8 cellular contexts compared by ENCODE assay signal in genomic region chr2:9143264-9143815, GRCh38.
DNase-seq lines count a peak whose midpoint lies in the region; ATAC-seq and TF ChIP-seq lines count a peak whose summit lies in the region.

No MANE protein-coding gene starts in this region.

- H3K36me3 ChIP-seq in Loucy (ENCODE audit: insufficient read depth, low read length): no peaks in the 10 kb centered on the region
- no peaks in the 10 kb centered on the region for H3K36me3 ChIP-seq in duodenal mucosa (ENCODE audit: control insufficient read depth in 1 of 2, insufficient read depth in 2 of 2, low read length in 2 of 2)
- no peaks in the 10 kb centered on the region for H3K36me3 ChIP-seq in neural progenitor cell

- H3K27me3 Mint-ChIP-seq in neural progenitor cell (ENCODE audit: insufficient read depth, low read depth): peaks cover 12% of the 10 kb centered on the region

- H3K27ac ChIP-seq in AG04450 (ENCODE audit: low read depth, low read length) (peak overlapping the region; percentile 81), duodenal mucosa (ENCODE audit: low read depth, low read length) (no peak overlapping the region), neural progenitor cell (no peak overlapping the region)

- H4K20me1 ChIP-seq in Loucy (ENCODE audit: insufficient read depth, low read length, poor library complexity, severe bottlenecking) (no peaks in the 10 kb centered on the region), neural progenitor cell (ENCODE audit: low read depth) (no peaks in the 10 kb centered on the region)

- H3K4me3 ChIP-seq in AG04450 (ENCODE audit: low read depth, low read length): peak overlapping the region; percentile 37; the same call in 1 of the 2 replicates
- peak overlapping the region; percentile 44 for H3K4me3 ChIP-seq in Loucy (ENCODE audit: low read length, poor library complexity, severe bottlenecking)
- H3K4me3 ChIP-seq in duodenal mucosa (ENCODE audit: low read depth in 1 of 2, low read length in 2 of 2): peak overlapping the region; percentile 17 to 48
- H3K4me3 ChIP-seq in neural progenitor cell: peak overlapping the region; percentile 41

- H3F3A ChIP-seq in Loucy (ENCODE audit: low read depth) (no peaks in the 10 kb centered on the region), neural progenitor cell (ENCODE audit: low read depth) (peaks cover 9% of the 10 kb centered on the region)

- TF ChIP-seq CTCF in AG04450 (IDR thresholded peaks at IDR 0.05; ENCODE audit: low read depth, low read length) (no peak), Loucy (conservative IDR thresholded peaks at IDR 0.05; ENCODE audit: low read length) (no peak), neural progenitor cell (IDR thresholded peaks at IDR 0.05) (no peak)

- H3K4me1 Mint-ChIP-seq in neural progenitor cell: peaks cover 24% of the 10 kb centered on the region

- CTCF ChIA-PET in AG04450 (lab: Charles Lee): interaction anchor here (0.6 to 4.7 kb wide), 23 partner anchors 8 to 657 kb away, joined by 3 to 64 read pairs (median 4); partner anchors contain the start of genes ASAP2, CPSF3 and ITGB1BP1

- no peak for ATAC-seq in HG02981 (IDR thresholded peaks at IDR 0.05; ENCODE audit: unreplicated experiment)

- no peak overlapping the region for H3K4me3 Mint-ChIP-seq in neural progenitor cell

- H2AFZ ChIP-seq in Loucy (ENCODE audit: low read length) (peak overlapping the region; percentile 77), neural progenitor cell (replicated peaks) (peak overlapping the region; percentile 93)

- no peaks in the 10 kb centered on the region for H3K27me3 ChIP-seq in AG04450 (ENCODE audit: control insufficient read depth, insufficient read depth, low read length)
- H3K27me3 ChIP-seq in Loucy (ENCODE audit: insufficient read depth, low read length, poor library complexity, severe bottlenecking): no peaks in the 10 kb centered on the region
- H3K27me3 ChIP-seq in duodenal mucosa (ENCODE audit: control insufficient read depth in 1 of 2, insufficient read depth in 2 of 2, low read length in 2 of 2): no peaks in the 10 kb centered on the region
- H3K27me3 ChIP-seq in neural progenitor cell: peaks cover 49% of the 10 kb centered on the region

- no peaks in the 10 kb centered on the region for H3K9me3 Mint-ChIP-seq in neural progenitor cell

- H3K36me3 Mint-ChIP-seq in neural progenitor cell: no peaks in the 10 kb centered on the region

- no peak overlapping the region for H3K27ac Mint-ChIP-seq in neural progenitor cell

- H3K4me2 ChIP-seq in Loucy (ENCODE audit: low read depth, low read length, poor library complexity, severe bottlenecking): peak overlapping the region; percentile 70
- H3K4me2 ChIP-seq in neural progenitor cell: peak overlapping the region; percentile 75

- no peaks in the 10 kb centered on the region for H3K9me2 ChIP-seq in Loucy (replicated peaks; ENCODE audit: low read depth, low read length)

- H3K4me1 ChIP-seq in Loucy (ENCODE audit: insufficient read depth, low read length, poor library complexity, severe bottlenecking): peaks cover 5% of the 10 kb centered on the region
- H3K4me1 ChIP-seq in duodenal mucosa (ENCODE audit: control insufficient read depth in 1 of 2, insufficient read depth in 2 of 2, low read length in 2 of 2): peaks cover under 1 to 11% of the 10 kb centered on the region in 2 donors
- peaks cover 11% of the 10 kb centered on the region for H3K4me1 ChIP-seq in neural progenitor cell

- POLR2A ChIA-PET in AG04450 (lab: Yijun Ruan, JAX): interaction anchor here (0.7 to 1.3 kb wide), 4 partner anchors 32 to 264 kb away, joined by 3 to 5 read pairs (median 4); no protein-coding TSS in a partner anchor

- DNase-seq in AG04450 (ENCODE audit: low read depth, low spot score) (no peak), neural progenitor cell (ENCODE audit: low spot score) (no peak), activated gamma-delta T cell treated with Interleukin-2 at 50 U/mL for 16 hours (no peak), NCI-H510A treated with DMSO at 0.1 percent for 48 hours (lab: John Stamatoyannopoulos, UW) (no peak), midbrain (lab: John Stamatoyannopoulos, UW) (no peak)

- H3K9ac ChIP-seq in Loucy (ENCODE audit: low read depth, low read length, poor library complexity, severe bottlenecking): no peak overlapping the region
- H3K9ac ChIP-seq in duodenal mucosa (ENCODE audit: low read depth in 1 of 2, low read length in 2 of 2): peak overlapping the region; percentile 6 to 7
- no peak overlapping the region for H3K9ac ChIP-seq in neural progenitor cell

- no peaks in the 10 kb centered on the region; the same call in 1 of the 2 replicates for H3K9me3 ChIP-seq in AG04450 (ENCODE audit: control insufficient read depth, insufficient read depth, low read length)
- H3K9me3 ChIP-seq in Loucy (ENCODE audit: insufficient read depth, low read depth, low read length): no peaks in the 10 kb centered on the region
- no peaks in the 10 kb centered on the region for H3K9me3 ChIP-seq in duodenal mucosa (ENCODE audit: control insufficient read depth in 1 of 2, low read length in 2 of 2)
- no peaks in the 10 kb centered on the region for H3K9me3 ChIP-seq in neural progenitor cell (ENCODE audit: low read depth)

- H3K79me2 ChIP-seq in Loucy (ENCODE audit: insufficient read depth, low read length): no peaks in the 10 kb centered on the region
- no peaks in the 10 kb centered on the region for H3K79me2 ChIP-seq in neural progenitor cell (ENCODE audit: low read depth)

Comparison
In these comparisons a context has a peak if more than half of its experiments do, and no peak if none do; other contexts are left out.
1. H3K9ac ChIP-seq: peak in duodenal mucosa (2 of 2); none in Loucy (single experiment) and neural progenitor cell (single experiment).
2. Peak in every context shown above with its lines, with median percentiles within 50 percentile points of each other: H3K4me3 ChIP-seq.